ENCODE assay signal across 12 cellular contexts in genomic region chr1:11528636-11529121, GRCh38. TPM values are rescaled to one million over a fixed set of nuclear protein-coding genes. Genes with fewer than 3 reads are reported as not detected.
"Had no signal": no experiment of that assay in that cellular context is flagged by ENCODE, and none has a peak within 500 bp of the region (broad histone marks: within the 10 kb centered on the region; RNA-seq: fewer than 3 reads in every experiment).

No MANE protein-coding gene starts in this region.

- DNase-seq: activated B cell treated with CpG ODN at 0.5 μM for 24 hours, cerebellar nuclear complex, dermis blood vessel endothelial cell, hippocampal formation, midbrain, naive B cell, SHP77, thyroid gland had no signal

- ATAC-seq: SK-N-SH treated with all-trans-retinoic acid at 6 μM for 48 hours had no signal

- H3K27ac Mint-ChIP-seq: activated B cell treated with CpG ODN at 0.5 μM for 24 hours; naive B cell; stimulated activated naive CD8-positive, alpha-beta T cell treated with anti-CD3 and anti-CD28 coated beads, Interleukin-15, Interleukin-2, amounts not matched to agents 100 ng/mL and 50 ng/mL, for 24 hours had no signal

- H3K4me3 Mint-ChIP-seq: activated B cell treated with CpG ODN at 0.5 μM for 24 hours; stimulated activated naive CD8-positive, alpha-beta T cell treated with anti-CD3 and anti-CD28 coated beads, Interleukin-15, Interleukin-2, amounts not matched to agents 100 ng/mL and 50 ng/mL, for 24 hours had no signal

- H3K4me1 Mint-ChIP-seq: activated B cell treated with CpG ODN at 0.5 μM for 24 hours, naive B cell had no signal

- H3K27me3 Mint-ChIP-seq: activated B cell treated with CpG ODN at 0.5 μM for 24 hours; stimulated activated naive CD8-positive, alpha-beta T cell treated with anti-CD3 and anti-CD28 coated beads, Interleukin-15, Interleukin-2, amounts not matched to agents 100 ng/mL and 50 ng/mL, for 24 hours had no signal

- H3K9me3 Mint-ChIP-seq: activated B cell treated with CpG ODN at 0.5 μM for 24 hours; naive B cell; stimulated activated naive CD8-positive, alpha-beta T cell treated with anti-CD3 and anti-CD28 coated beads, Interleukin-15, Interleukin-2, amounts not matched to agents 100 ng/mL and 50 ng/mL, for 24 hours had no signal

- H3K36me3 Mint-ChIP-seq: naive B cell had no signal

RNA-seq across cellular contexts. Expression of gene DISP3, which starts 49.7 kb away (rescaled TPM):
- total RNA-seq: dermis blood vessel endothelial cell, posterior vena cava, smooth muscle cell, thyroid gland had no signal
